ENCODE assay signal across 1 cellular context in the genomic region with DNA sequence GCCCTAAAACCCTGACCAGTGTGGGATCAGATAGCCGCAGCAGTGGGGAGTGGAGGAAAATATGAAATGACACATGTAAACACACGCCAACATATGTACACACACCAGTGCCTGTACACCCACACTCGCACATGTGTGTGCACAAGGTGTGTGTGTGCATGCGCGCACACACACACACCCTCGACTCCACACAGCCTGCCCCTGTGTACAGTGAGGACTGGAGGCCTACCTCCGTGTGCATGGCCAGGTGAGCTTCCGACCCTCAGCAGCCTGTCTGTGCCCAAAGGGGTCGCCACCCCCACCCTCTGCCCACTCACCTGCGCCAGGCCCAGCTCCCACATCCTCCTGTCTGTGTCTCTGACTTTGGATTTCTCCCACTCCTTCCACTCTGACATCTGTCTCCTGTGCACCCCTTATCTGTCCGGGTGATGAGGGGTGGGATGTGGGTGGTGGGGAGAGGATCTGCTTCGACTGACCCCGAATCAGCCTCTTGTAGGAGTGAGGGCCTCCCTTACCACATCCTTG.
A peak's percentile ranks its signal among the peaks of the same experiment; 100 is the strongest.
TF ChIP-seq lines count a peak whose summit lies in the region.

No MANE protein-coding gene starts in this region.

TF ChIP-seq in HEK293, 187 proteins besides CTCF, POLR2A, EP300 and RAD21:
- TF ChIP-seq ZFHX2 (tag by site-specific recombination; conservative IDR thresholded peaks at IDR 0.05) = peak; percentile 68
- peak; percentile 75 for TF ChIP-seq EGR2 (tag by site-specific recombination; IDR thresholded peaks at IDR 0.05; ENCODE audit: low read depth)
- no peak for TF ChIP-seq ZNF777 (tag by site-specific recombination; IDR thresholded peaks at IDR 0.05; ENCODE audit: borderline replicate concordance)
